Comparison of ENCODE assay signal across 7 cellular contexts in genomic region chr16:66899945-66900688, GRCh38. TPM values are rescaled to one million over a fixed set of nuclear protein-coding genes. Genes with fewer than 3 reads are reported as not detected.
DNase-seq lines count a peak whose midpoint lies in the region; ATAC-seq and TF ChIP-seq lines count a peak whose summit lies in the region.
"Had no signal": no experiment of that assay in that cellular context is flagged by ENCODE, and none has a peak within 500 bp of the region (broad histone marks: within the 10 kb centered on the region; RNA-seq: fewer than 3 reads in every experiment).

No MANE protein-coding gene starts in this region.

- H3K9me3 ChIP-seq in NT2/D1 (ENCODE audit: insufficient read depth, low read length) (no peaks in the 10 kb centered on the region), hepatocyte (ENCODE audit: low read depth) (no peaks in the 10 kb centered on the region)

- H3K27me3 Mint-ChIP-seq in activated CD4-positive, alpha-beta T cell treated with anti-CD3 and anti-CD28 coated beads for 36 hours, result no peaks in the 10 kb centered on the region

- no peaks in the 10 kb centered on the region for H3K36me3 ChIP-seq in NT2/D1 (ENCODE audit: insufficient read depth, insufficient read length, low read length)
- H3K36me3 ChIP-seq in hepatocyte (replicated peaks; ENCODE audit: insufficient read depth, low read depth), result no peaks in the 10 kb centered on the region

- no peaks in the 10 kb centered on the region for H3K4me1 Mint-ChIP-seq in activated CD4-positive, alpha-beta T cell treated with anti-CD3 and anti-CD28 coated beads for 36 hours

- H4K20me1 ChIP-seq in hepatocyte (ENCODE audit: insufficient read depth, poor library complexity, severe bottlenecking), result no peaks in the 10 kb centered on the region

- H3K27me3 ChIP-seq in NT2/D1 (ENCODE audit: insufficient read depth, insufficient read length), result no peaks in the 10 kb centered on the region
- no peaks in the 10 kb centered on the region for H3K27me3 ChIP-seq in hepatocyte

- H3K4me3 ChIP-seq in NT2/D1 (ENCODE audit: insufficient read length, low read depth) (no peak overlapping the region), hepatocyte (no peak overlapping the region)

- intact Hi-C loops in activated CD4-positive, alpha-beta T cell treated with anti-CD3 and anti-CD28 coated beads for 36 hours (cut with DNase I, micrococcal nuclease), result no loop called here

- no peak for TF ChIP-seq CTCF in hepatocyte (IDR thresholded peaks at IDR 0.05; ENCODE audit: poor library complexity)

- H3K9ac ChIP-seq in NT2/D1 (ENCODE audit: insufficient read length, low read depth), result peak overlapping the region; percentile 23

- peak overlapping the region; percentile 92 for H3K27ac ChIP-seq in hepatocyte

- H3K4me2 ChIP-seq in hepatocyte, result peak overlapping the region; percentile 26

- 33% methylated on average over 9 of the region's 9 CpGs for WGBS in hepatocyte (ENCODE audit: low lambda C conversion rate, missing lambda C conversion rate)

- no peaks in the 10 kb centered on the region for H3K9me3 Mint-ChIP-seq in activated CD4-positive, alpha-beta T cell treated with anti-CD3 and anti-CD28 coated beads for 36 hours (ENCODE audit: low read depth)

- peak; percentile 64 for DNase-seq in AG20443 (ENCODE audit: low spot score)
- peak; percentile 58 for DNase-seq in NT2/D1 (ENCODE audit: low read depth, low spot score)
- peak; percentile 92 for DNase-seq in hepatocyte (ENCODE audit: low spot score)
- DNase-seq in NCI-H526 (lab: John Stamatoyannopoulos, UW), result no peak
- no peak for DNase-seq in activated CD4-positive, alpha-beta T cell treated with anti-CD3 and anti-CD28 coated beads for 36 hours

- H3K4me3 Mint-ChIP-seq in activated CD4-positive, alpha-beta T cell treated with anti-CD3 and anti-CD28 coated beads for 36 hours, result no peak overlapping the region

- ATAC-seq in HG03159 (IDR thresholded peaks at IDR 0.05; ENCODE audit: unreplicated experiment), result no peak
- ATAC-seq in activated CD4-positive, alpha-beta T cell treated with anti-CD3 and anti-CD28 coated beads for 36 hours, result no peak

- CTCF ChIA-PET in activated CD4-positive, alpha-beta T cell treated with anti-CD3 and anti-CD28 coated beads for 36 hours (lab: Charles Lee), result interaction anchor here (0.7 to 1.3 kb wide), 4 partner anchors 11 to 239 kb away, joined by 3 to 5 read pairs (median 4); partner anchors contain the start of gene CIAO2B

- peaks cover 16% of the 10 kb centered on the region for H3K4me1 ChIP-seq in NT2/D1 (ENCODE audit: insufficient read depth, insufficient read length)
- H3K4me1 ChIP-seq in hepatocyte (ENCODE audit: insufficient read depth), result peaks cover 47% of the 10 kb centered on the region

- POLR2A ChIA-PET in activated CD4-positive, alpha-beta T cell treated with anti-CD3 and anti-CD28 coated beads for 36 hours (lab: Charles Lee), result interaction anchor here (0.6 kb wide), 1 partner anchor 18 kb away, joined by 4 read pairs; no protein-coding TSS in a partner anchor

- H3K9me2 ChIP-seq in hepatocyte (replicated peaks; ENCODE audit: insufficient read depth), result no peaks in the 10 kb centered on the region

- H3K79me2 ChIP-seq in hepatocyte, result no peaks in the 10 kb centered on the region

- no peak overlapping the region for H3K27ac Mint-ChIP-seq in activated CD4-positive, alpha-beta T cell treated with anti-CD3 and anti-CD28 coated beads for 36 hours

- H2AFZ ChIP-seq in hepatocyte, result peak overlapping the region; percentile 2

- H3K36me3 Mint-ChIP-seq in activated CD4-positive, alpha-beta T cell treated with anti-CD3 and anti-CD28 coated beads for 36 hours (ENCODE audit: low read depth), result peaks cover 4% of the 10 kb centered on the region

RNA-seq across cellular contexts. Expression of gene CDH16, which starts 18.6 kb away (rescaled TPM):
- total RNA-seq in hepatocyte, result 2.9 and 3.2 TPM in 2 replicates
- polyA plus RNA-seq in hepatocyte, result 2.2 and 4.4 TPM in 2 replicates
- total RNA-seq in activated CD4-positive, alpha-beta T cell treated with anti-CD3 and anti-CD28 coated beads for 36 hours, result not detected
- total RNA-seq: dermis microvascular lymphatic vessel endothelial cell had no signal

RNA-seq across cellular contexts. Expression of gene PDP2, which starts 19.8 kb away (rescaled TPM):
- 9.7 and 17.7 TPM in 2 replicates for total RNA-seq in hepatocyte
- polyA plus RNA-seq in hepatocyte, result 3.5 and 5.2 TPM in 2 replicates
- 10 to 100 TPM; 27.8 to 36.6 TPM for total RNA-seq in activated CD4-positive, alpha-beta T cell treated with anti-CD3 and anti-CD28 coated beads for 36 hours

RNA-seq across cellular contexts. Expression of gene RRAD, which starts 25.2 kb away (rescaled TPM):
- 8.2 and 8.8 TPM in 2 replicates for total RNA-seq in hepatocyte
- polyA plus RNA-seq in hepatocyte, result 16.3 and 27.6 TPM in 2 replicates
- total RNA-seq in activated CD4-positive, alpha-beta T cell treated with anti-CD3 and anti-CD28 coated beads for 36 hours, result under 1 TPM; 0.19 to 0.55 TPM

RNA-seq across cellular contexts. Expression of gene CIAO2B, which starts 34.1 kb away (rescaled TPM):
- total RNA-seq in hepatocyte, result 106 and 131 TPM in 2 replicates
- 147 and 154 TPM in 2 replicates for polyA plus RNA-seq in hepatocyte
- 100 to 1,000 TPM; 171 to 186 TPM for total RNA-seq in activated CD4-positive, alpha-beta T cell treated with anti-CD3 and anti-CD28 coated beads for 36 hours

RNA-seq across cellular contexts. Expression of gene CES2, which starts 35.2 kb away (rescaled TPM):
- 52.6 and 52.8 TPM in 2 replicates for total RNA-seq in hepatocyte
- 67.7 and 72.8 TPM in 2 replicates for polyA plus RNA-seq in hepatocyte
- total RNA-seq in activated CD4-positive, alpha-beta T cell treated with anti-CD3 and anti-CD28 coated beads for 36 hours, result 10 to 100 TPM; 30.5 to 31.6 TPM

Comparison
In these comparisons a context has a peak if more than half of its experiments do, and no peak if none do; other contexts are left out.
1. DNase-seq: peak in AG20443 (single experiment), NT2/D1 (single experiment) and hepatocyte (single experiment); none in NCI-H526 (0 of 2) and activated CD4-positive, alpha-beta T cell treated with anti-CD3 and anti-CD28 coated beads for 36 hours (single experiment).